21 cellular contexts compared by ENCODE assay signal in the genomic region with DNA sequence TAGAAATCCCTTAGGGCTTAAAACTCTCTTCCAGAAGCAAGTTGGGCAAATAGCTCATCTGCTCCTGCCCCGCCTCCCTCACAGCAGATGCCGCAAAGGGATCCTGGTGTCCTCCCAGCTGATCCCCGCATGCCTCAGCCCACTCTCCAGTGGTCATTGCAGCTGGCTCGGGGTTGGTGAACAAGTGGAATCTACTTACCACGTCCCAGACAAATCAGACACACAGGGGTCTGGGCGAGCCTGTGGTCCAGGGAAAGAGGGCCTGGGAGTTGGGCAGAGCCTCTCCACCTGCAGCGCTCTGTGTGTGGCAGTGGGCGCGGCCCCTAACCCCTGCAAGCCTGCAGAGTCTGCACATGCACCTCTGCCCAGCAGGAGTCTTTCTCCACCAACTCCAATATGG. TPM values are rescaled to one million over a fixed set of nuclear protein-coding genes. Genes with fewer than 3 reads are reported as not detected.
"Had no signal": no experiment of that assay in that cellular context is flagged by ENCODE, and none has a peak within 500 bp of the region (broad histone marks: within the 10 kb centered on the region; RNA-seq: fewer than 3 reads in every experiment).

No MANE protein-coding gene starts in this region.

- H3K27me3 ChIP-seq: colonic mucosa, ovary, right lobe of liver, upper lobe of left lung had no signal

- H3K27ac Mint-ChIP-seq: activated naive CD4-positive, alpha-beta T cell treated with anti-CD3 and anti-CD28 coated beads, Interleukin-2, amount 10 ng/mL, durations not matched to agents 7 days and 5 days; activated naive CD8-positive, alpha-beta T cell treated with anti-CD3 and anti-CD28 coated beads, Interleukin-2, amount 50 U/mL, for 24 hours; naive thymus-derived CD4-positive, alpha-beta T cell had no signal

- H3K9me3 Mint-ChIP-seq: activated naive CD4-positive, alpha-beta T cell treated with anti-CD3 and anti-CD28 coated beads, Interleukin-2, amount 10 ng/mL, durations not matched to agents 7 days and 5 days; activated naive CD8-positive, alpha-beta T cell treated with anti-CD3 and anti-CD28 coated beads, Interleukin-2, amount 50 U/mL, for 24 hours; brain; naive thymus-derived CD4-positive, alpha-beta T cell had no signal

- H3K4me3 Mint-ChIP-seq: activated naive CD4-positive, alpha-beta T cell treated with anti-CD3 and anti-CD28 coated beads, Interleukin-2, amount 10 ng/mL, durations not matched to agents 7 days and 5 days; activated naive CD8-positive, alpha-beta T cell treated with anti-CD3 and anti-CD28 coated beads, Interleukin-2, amount 50 U/mL, for 24 hours; brain; naive thymus-derived CD4-positive, alpha-beta T cell had no signal

- H3K36me3 ChIP-seq: colonic mucosa, left ventricle myocardium inferior, ovary, right lobe of liver had no signal

- H3K9me3 ChIP-seq: colonic mucosa, left ventricle myocardium inferior, ovary, right lobe of liver, thoracic aorta, upper lobe of left lung had no signal

- H3K36me3 Mint-ChIP-seq: activated naive CD4-positive, alpha-beta T cell treated with anti-CD3 and anti-CD28 coated beads, Interleukin-2, amount 10 ng/mL, durations not matched to agents 7 days and 5 days had no signal

- H3K4me2 ChIP-seq: smooth muscle cell had no signal

- H3K4me1 ChIP-seq: colonic mucosa, left ventricle myocardium inferior, right lobe of liver had no signal

- H3K4me3 ChIP-seq: colonic mucosa, left ventricle myocardium inferior, ovary, right lobe of liver, smooth muscle cell, thoracic aorta, upper lobe of left lung had no signal

- H3K27me3 Mint-ChIP-seq: activated naive CD8-positive, alpha-beta T cell treated with anti-CD3 and anti-CD28 coated beads, Interleukin-2, amount 50 U/mL, for 24 hours; naive thymus-derived CD4-positive, alpha-beta T cell had no signal

- H3K4me1 Mint-ChIP-seq: activated naive CD4-positive, alpha-beta T cell treated with anti-CD3 and anti-CD28 coated beads, Interleukin-2, amount 10 ng/mL, durations not matched to agents 7 days and 5 days; activated naive CD8-positive, alpha-beta T cell treated with anti-CD3 and anti-CD28 coated beads, Interleukin-2, amount 50 U/mL, for 24 hours; naive thymus-derived CD4-positive, alpha-beta T cell had no signal

- DNase-seq: activated CD4-positive, alpha-beta T cell treated with anti-CD3 and anti-CD28 coated beads for 1 hour; activated CD8-positive, alpha-beta memory T cell treated with anti-CD3 and anti-CD28 coated beads for 24 hours; activated CD8-positive, alpha-beta memory T cell treated with anti-CD3 and anti-CD28 coated beads, Interleukin-2, amount 50 U/mL, for 48 hours; activated effector memory CD4-positive, alpha-beta T cell treated with Interleukin-2 at 50 U/mL for 16 hours; activated naive CD4-positive, alpha-beta T cell treated with anti-CD3 and anti-CD28 coated beads, Interleukin-2, amount 10 ng/mL, durations not matched to agents 7 days and 5 days; activated naive CD8-positive, alpha-beta T cell treated with anti-CD3 and anti-CD28 coated beads, Interleukin-2, amount 50 U/mL, for 24 hours; activated T-cell treated with anti-CD3 and anti-CD28 coated beads, Interleukin-2, amount 50 U/mL, for 48 hours; central memory CD4-positive, alpha-beta T cell; colonic mucosa; head of caudate nucleus; left ventricle myocardium inferior; naive thymus-derived CD4-positive, alpha-beta T cell; ovary; right lobe of liver; stimulated activated CD4-positive, alpha-beta T cell treated with anti-CD3 and anti-CD28 coated beads, Interleukin-4, amount 100 ng/mL, for 1 hour; T1000; upper lobe of left lung had no signal

- ATAC-seq: activated naive CD8-positive, alpha-beta T cell treated with anti-CD3 and anti-CD28 coated beads, Interleukin-2, amount 50 U/mL, for 24 hours; naive thymus-derived CD4-positive, alpha-beta T cell; right lobe of liver had no signal

- H3K27ac ChIP-seq: colonic mucosa, left ventricle myocardium inferior, ovary, right lobe of liver, thoracic aorta, upper lobe of left lung had no signal

RNA-seq across cellular contexts. Expression of a gene that starts 37.1 kb away (rescaled TPM):
- total RNA-seq: frontal cortex had no signal
- polyA plus RNA-seq: naive thymus-derived CD4-positive, alpha-beta T cell had no signal
